ENCODE assay signal across 14 cellular contexts in genomic region chr7:3636131-3636860, GRCh38.
"Had no signal": no experiment of that assay in that cellular context is flagged by ENCODE, and none has a peak within 500 bp of the region (broad histone marks: within the 10 kb centered on the region; RNA-seq: fewer than 3 reads in every experiment).

No MANE protein-coding gene starts in this region.

- H3K4me1 ChIP-seq: left lung, tibial nerve had no signal

- H3K36me3 ChIP-seq: left lung, tibial nerve had no signal

- ATAC-seq: left lung; stimulated activated naive CD8-positive, alpha-beta T cell treated with anti-CD3 and anti-CD28 coated beads, Interleukin-15, Interleukin-2, amounts not matched to agents 100 U/mL and 50 U/mL, for 24 hours had no signal

- H3K4me3 ChIP-seq: left lung, tibial nerve had no signal

- DNase-seq: activated CD4-positive, alpha-beta memory T cell treated with anti-CD3 and anti-CD28 coated beads for 36 hours; activated gamma-delta T cell treated with Interleukin-2 at 50 U/mL for 16 hours; activated T-cell treated with anti-CD3 and anti-CD28 coated beads for 4 hours; amygdala; cortex of kidney; kidney; left lung; mammary epithelial cell; midbrain; occipital lobe; stimulated activated CD4-positive, alpha-beta T cell treated with anti-CD3 and anti-CD28 coated beads, Interleukin-2, amount 100 ng/mL, for 24 hours; stimulated activated naive CD8-positive, alpha-beta T cell treated with anti-CD3 and anti-CD28 coated beads, Interleukin-15, Interleukin-2, amounts not matched to agents 100 U/mL and 50 U/mL, for 24 hours; substantia nigra had no signal

- H3K27me3 ChIP-seq: left lung, tibial nerve had no signal

- H3K27ac ChIP-seq: left lung, tibial nerve had no signal
